ENCODE assay signal across 17 cellular contexts in the genomic region with DNA sequence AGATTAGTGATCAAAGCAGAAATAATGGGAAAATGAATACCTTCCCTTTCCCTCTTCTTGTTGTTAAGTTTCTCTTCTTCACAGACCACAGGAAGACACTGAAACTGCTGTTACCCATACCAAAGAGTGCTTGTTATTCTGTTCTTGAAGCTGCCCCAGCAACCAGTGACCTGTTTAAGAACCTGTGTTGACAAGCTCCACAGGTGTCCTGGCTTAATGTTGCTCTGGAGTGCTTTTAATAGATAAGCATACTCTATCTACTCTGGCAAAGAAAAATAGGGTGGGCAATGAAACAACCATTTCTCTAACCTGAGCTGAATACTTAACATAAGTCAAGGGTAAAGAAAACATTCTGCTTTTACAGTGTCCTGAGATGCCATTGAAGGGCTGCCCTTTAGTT.
DNase-seq lines count a peak whose midpoint lies in the region; ATAC-seq and TF ChIP-seq lines count a peak whose summit lies in the region.
"Had no signal": no experiment of that assay in that cellular context is flagged by ENCODE, and none has a peak within 500 bp of the region (broad histone marks: within the 10 kb centered on the region; RNA-seq: fewer than 3 reads in every experiment).

No MANE protein-coding gene starts in this region.

- H3K27ac Mint-ChIP-seq in effector memory CD8-positive, alpha-beta T cell: no peak overlapping the region
- H3K27ac Mint-ChIP-seq in activated CD4-positive, alpha-beta T cell treated with anti-CD3 and anti-CD28 coated beads, Interleukin-2, amount 10 ng/mL, durations not matched to agents 24 days and 14 days: no peak overlapping the region
- no peak overlapping the region for H3K27ac Mint-ChIP-seq in activated naive CD8-positive, alpha-beta T cell treated with anti-CD3 and anti-CD28 coated beads for 36 hours
- H3K27ac Mint-ChIP-seq: activated CD4-positive, alpha-beta T cell treated with anti-CD3 and anti-CD28 coated beads, Interleukin-2, amount 10 ng/mL, durations not matched to agents 7 days and 5 days; activated naive CD4-positive, alpha-beta T cell treated with anti-CD3 and anti-CD28 coated beads, Interleukin-2, amount 50 U/mL, for 24 hours; nephron had no signal

- H3K9me3 ChIP-seq in ascending aorta: no peaks in the 10 kb centered on the region
- H3K9me3 ChIP-seq: SK-N-SH had no signal

- no peaks in the 10 kb centered on the region for H3K36me3 ChIP-seq in H7 (replicated peaks; ENCODE audit: control insufficient read depth, insufficient read depth, low read length)
- no peaks in the 10 kb centered on the region for H3K36me3 ChIP-seq in mesendoderm (ENCODE audit: control insufficient read depth, insufficient read depth, low read length)
- no peaks in the 10 kb centered on the region for H3K36me3 ChIP-seq in ascending aorta

- peaks cover 0 to 3% of the 10 kb centered on the region in 2 donors for H3K9me3 Mint-ChIP-seq in effector memory CD8-positive, alpha-beta T cell
- H3K9me3 Mint-ChIP-seq in activated CD4-positive, alpha-beta T cell treated with anti-CD3 and anti-CD28 coated beads, Interleukin-2, amount 10 ng/mL, durations not matched to agents 24 days and 14 days: peaks cover 4% of the 10 kb centered on the region
- peaks cover 4% of the 10 kb centered on the region for H3K9me3 Mint-ChIP-seq in activated naive CD8-positive, alpha-beta T cell treated with anti-CD3 and anti-CD28 coated beads for 36 hours
- H3K9me3 Mint-ChIP-seq: activated CD4-positive, alpha-beta T cell treated with anti-CD3 and anti-CD28 coated beads, Interleukin-2, amount 10 ng/mL, durations not matched to agents 7 days and 5 days; activated naive CD4-positive, alpha-beta T cell treated with anti-CD3 and anti-CD28 coated beads, Interleukin-2, amount 50 U/mL, for 24 hours; nephron had no signal

- no peak for ATAC-seq in effector memory CD8-positive, alpha-beta T cell (replicated peaks)
- ATAC-seq: Panc1 had no signal

- H3K79me1 ChIP-seq in mesendoderm (ENCODE audit: low read length): no peaks in the 10 kb centered on the region

- H2BK5ac ChIP-seq in mesendoderm (ENCODE audit: low read length): no peak overlapping the region

- TF ChIP-seq CTCF in ascending aorta (IDR thresholded peaks at IDR 0.05): no peak

- H3K27me3 ChIP-seq in H7 (ENCODE audit: control insufficient read depth, insufficient read depth, low read length) (no peaks in the 10 kb centered on the region), mesendoderm (ENCODE audit: insufficient read depth, low read length, poor library complexity) (no peaks in the 10 kb centered on the region), ascending aorta (no peaks in the 10 kb centered on the region)

- DNase-seq in H7 (peak; percentile 0), NCI-H187 (lab: John Stamatoyannopoulos, UW) (peak; percentile 69 to 88), NCI-H774 (lab: John Stamatoyannopoulos, UW) (peak; percentile 12), mesendoderm (peak; percentile 93), ascending aorta (ENCODE audit: low spot score in 2 of 2) (no peak)
- DNase-seq in effector memory CD8-positive, alpha-beta T cell: no peak
- no peak for DNase-seq in activated CD4-positive, alpha-beta T cell treated with anti-CD3 and anti-CD28 coated beads, Interleukin-2, amount 10 ng/mL, durations not matched to agents 24 days and 14 days
- DNase-seq in activated naive CD8-positive, alpha-beta T cell treated with anti-CD3 and anti-CD28 coated beads for 36 hours: no peak
- DNase-seq: activated CD4-positive, alpha-beta T cell treated with anti-CD3 and anti-CD28 coated beads, Interleukin-2, amount 10 ng/mL, durations not matched to agents 7 days and 5 days; Karpas-422; mammary epithelial cell; NCI-H226; retina; SK-N-SH had no signal

- no peak overlapping the region for H3K56ac ChIP-seq in mesendoderm (ENCODE audit: low read length)

- H3K27ac ChIP-seq in mesendoderm (ENCODE audit: low read depth, low read length) (no peak overlapping the region), ascending aorta (no peak overlapping the region)

- no peaks in the 10 kb centered on the region for H3K4me1 ChIP-seq in mesendoderm (ENCODE audit: control insufficient read depth, low read depth, low read length)
- H3K4me1 ChIP-seq in ascending aorta: no peaks in the 10 kb centered on the region

- H3K4me1 Mint-ChIP-seq in effector memory CD8-positive, alpha-beta T cell (ENCODE audit: low read depth in 2 of 2): no peaks in the 10 kb centered on the region
- no peaks in the 10 kb centered on the region for H3K4me1 Mint-ChIP-seq in activated CD4-positive, alpha-beta T cell treated with anti-CD3 and anti-CD28 coated beads, Interleukin-2, amount 10 ng/mL, durations not matched to agents 24 days and 14 days
- no peaks in the 10 kb centered on the region for H3K4me1 Mint-ChIP-seq in activated naive CD8-positive, alpha-beta T cell treated with anti-CD3 and anti-CD28 coated beads for 36 hours
- H3K4me1 Mint-ChIP-seq: activated CD4-positive, alpha-beta T cell treated with anti-CD3 and anti-CD28 coated beads, Interleukin-2, amount 10 ng/mL, durations not matched to agents 7 days and 5 days; activated naive CD4-positive, alpha-beta T cell treated with anti-CD3 and anti-CD28 coated beads, Interleukin-2, amount 50 U/mL, for 24 hours; nephron had no signal

- H3K18ac ChIP-seq in mesendoderm (ENCODE audit: low read length): no peak overlapping the region

- H3K79me2 ChIP-seq in mesendoderm (ENCODE audit: control insufficient read depth, insufficient read depth, low read length): no peaks in the 10 kb centered on the region

- H2BK15ac ChIP-seq in mesendoderm (replicated peaks; ENCODE audit: low read depth): no peak overlapping the region

- no peaks in the 10 kb centered on the region for H3K36me3 Mint-ChIP-seq in effector memory CD8-positive, alpha-beta T cell (ENCODE audit: insufficient read depth)
- no peaks in the 10 kb centered on the region for H3K36me3 Mint-ChIP-seq in activated CD4-positive, alpha-beta T cell treated with anti-CD3 and anti-CD28 coated beads, Interleukin-2, amount 10 ng/mL, durations not matched to agents 24 days and 14 days (ENCODE audit: low read depth)
- H3K36me3 Mint-ChIP-seq in activated naive CD8-positive, alpha-beta T cell treated with anti-CD3 and anti-CD28 coated beads for 36 hours: no peaks in the 10 kb centered on the region
- H3K36me3 Mint-ChIP-seq: activated naive CD4-positive, alpha-beta T cell treated with anti-CD3 and anti-CD28 coated beads, Interleukin-2, amount 50 U/mL, for 24 hours had no signal

- no peak overlapping the region for H3K9ac ChIP-seq in mesendoderm (ENCODE audit: low read length)
- H3K9ac ChIP-seq: SK-N-SH had no signal

- no peak overlapping the region for H3K4me2 ChIP-seq in mesendoderm (ENCODE audit: low read length)
- H3K4me2 ChIP-seq: SK-N-SH had no signal

- H2BK120ac ChIP-seq in mesendoderm (ENCODE audit: low read depth, low read length): no peak overlapping the region

- no peak overlapping the region for H3K4me3 ChIP-seq in H7 (ENCODE audit: insufficient read depth, low read depth, low read length)
- H3K4me3 ChIP-seq in mesendoderm (ENCODE audit: low read length): no peak overlapping the region
- H3K4me3 ChIP-seq in ascending aorta: no peak overlapping the region

- no peak overlapping the region for H4K8ac ChIP-seq in mesendoderm (ENCODE audit: low read depth, low read length)

- intact Hi-C loops in activated CD4-positive, alpha-beta T cell treated with anti-CD3 and anti-CD28 coated beads, Interleukin-2, amount 10 ng/mL, durations not matched to agents 24 days and 14 days (cut with micrococcal nuclease): no loop called here
- intact Hi-C loops in ascending aorta (cut with DNase I): loop anchor here (5.0 to 10.0 kb wide), 2 partner anchors 505 to 522 kb away; a partner anchor contains a TSS

- no peak overlapping the region for H2AK5ac ChIP-seq in mesendoderm (ENCODE audit: low read length)

- no peak overlapping the region for H4K5ac ChIP-seq in mesendoderm (ENCODE audit: low read length)

- no peak overlapping the region for H3K23ac ChIP-seq in mesendoderm (ENCODE audit: low read length)

- H3K4ac ChIP-seq in mesendoderm (ENCODE audit: low read depth, low read length): no peak overlapping the region

- H3K27me3 Mint-ChIP-seq in effector memory CD8-positive, alpha-beta T cell: no peaks in the 10 kb centered on the region
- no peaks in the 10 kb centered on the region for H3K27me3 Mint-ChIP-seq in activated CD4-positive, alpha-beta T cell treated with anti-CD3 and anti-CD28 coated beads, Interleukin-2, amount 10 ng/mL, durations not matched to agents 24 days and 14 days
- H3K27me3 Mint-ChIP-seq in activated naive CD8-positive, alpha-beta T cell treated with anti-CD3 and anti-CD28 coated beads for 36 hours: no peaks in the 10 kb centered on the region
- H3K27me3 Mint-ChIP-seq: activated CD4-positive, alpha-beta T cell treated with anti-CD3 and anti-CD28 coated beads, Interleukin-2, amount 10 ng/mL, durations not matched to agents 7 days and 5 days; activated naive CD4-positive, alpha-beta T cell treated with anti-CD3 and anti-CD28 coated beads, Interleukin-2, amount 50 U/mL, for 24 hours had no signal

- no peak overlapping the region for H3K4me3 Mint-ChIP-seq in effector memory CD8-positive, alpha-beta T cell
- H3K4me3 Mint-ChIP-seq in activated CD4-positive, alpha-beta T cell treated with anti-CD3 and anti-CD28 coated beads, Interleukin-2, amount 10 ng/mL, durations not matched to agents 24 days and 14 days: no peak overlapping the region
- H3K4me3 Mint-ChIP-seq in activated naive CD8-positive, alpha-beta T cell treated with anti-CD3 and anti-CD28 coated beads for 36 hours: no peak overlapping the region
- H3K4me3 Mint-ChIP-seq: activated CD4-positive, alpha-beta T cell treated with anti-CD3 and anti-CD28 coated beads, Interleukin-2, amount 10 ng/mL, durations not matched to agents 7 days and 5 days; activated naive CD4-positive, alpha-beta T cell treated with anti-CD3 and anti-CD28 coated beads, Interleukin-2, amount 50 U/mL, for 24 hours; nephron had no signal

Comparison
In these comparisons a context has a peak if more than half of its experiments do, and no peak if none do; other contexts are left out.
1. DNase-seq: peak in H7 (single experiment), NCI-H187 (2 of 2), NCI-H774 (single experiment) and mesendoderm (single experiment); none in effector memory CD8-positive, alpha-beta T cell (0 of 3), activated CD4-positive, alpha-beta T cell treated with anti-CD3 and anti-CD28 coated beads, Interleukin-2, amount 10 ng/mL, durations not matched to agents 24 days and 14 days (single experiment), ascending aorta (0 of 2) and activated naive CD8-positive, alpha-beta T cell treated with anti-CD3 and anti-CD28 coated beads for 36 hours (single experiment).